ENCODE assay signal across 26 cellular contexts in genomic region chr1:201423655-201424610, GRCh38. TPM values are rescaled to one million over a fixed set of nuclear protein-coding genes. Genes with fewer than 3 reads are reported as not detected.
"Had no signal": no experiment of that assay in that cellular context is flagged by ENCODE, and none has a peak within 500 bp of the region (broad histone marks: within the 10 kb centered on the region; RNA-seq: fewer than 3 reads in every experiment).

No MANE protein-coding gene starts in this region.

- H3K9me3 ChIP-seq: esophagus squamous epithelium, pancreas, transverse colon, vagina had no signal

- H3K27ac Mint-ChIP-seq: activated B cell treated with CpG ODN at 0.5 μM for 24 hours; activated CD8-positive, alpha-beta T cell treated with anti-CD3 and anti-CD28 coated beads for 36 hours; activated naive CD8-positive, alpha-beta T cell; activated T-cell treated with anti-CD3 and anti-CD28 coated beads, Interleukin-2, amount 50 U/mL, for 72 hours; brain; T-helper 17 cell had no signal

- H3K27ac ChIP-seq: esophagus squamous epithelium, pancreas, transverse colon, vagina had no signal

- H3K9me3 Mint-ChIP-seq: activated B cell treated with CpG ODN at 0.5 μM for 24 hours; activated CD8-positive, alpha-beta T cell treated with anti-CD3 and anti-CD28 coated beads for 36 hours; activated T-cell treated with anti-CD3 and anti-CD28 coated beads, Interleukin-2, amount 50 U/mL, for 72 hours had no signal

- H3K4me3 ChIP-seq: esophagus squamous epithelium, pancreas, transverse colon, vagina had no signal

- H3K4me3 Mint-ChIP-seq: activated B cell treated with CpG ODN at 0.5 μM for 24 hours; activated CD8-positive, alpha-beta T cell treated with anti-CD3 and anti-CD28 coated beads for 36 hours; activated naive CD8-positive, alpha-beta T cell; activated T-cell treated with anti-CD3 and anti-CD28 coated beads, Interleukin-2, amount 50 U/mL, for 72 hours; brain; T-helper 17 cell had no signal

- H3K4me1 ChIP-seq: pancreas, transverse colon, vagina had no signal

- ATAC-seq: activated CD8-positive, alpha-beta T cell treated with anti-CD3 and anti-CD28 coated beads for 36 hours; activated T-cell treated with anti-CD3 and anti-CD28 coated beads, Interleukin-2, amount 50 U/mL, for 72 hours; pancreas; T-helper 17 cell had no signal

- H3K36me3 ChIP-seq: esophagus squamous epithelium, pancreas, transverse colon, vagina had no signal

- DNase-seq: activated B cell treated with CpG ODN at 0.5 μM for 24 hours; activated CD4-positive, alpha-beta T cell treated with anti-CD3 and anti-CD28 coated beads for 48 hours; activated CD8-positive, alpha-beta memory T cell treated with anti-CD3 and anti-CD28 coated beads, Interleukin-2, amount 50 U/mL, for 48 hours; activated CD8-positive, alpha-beta T cell treated with anti-CD3 and anti-CD28 coated beads for 36 hours; activated gamma-delta T cell treated with Interleukin-2 at 50 U/mL for 16 hours; activated T-cell treated with anti-CD3 and anti-CD28 coated beads, Interleukin-2, amount 50 U/mL, for 72 hours; amniotic stem cell; effector CD8-positive, alpha-beta T cell; esophagus squamous epithelium; hypothalamus; pancreas; stimulated activated CD4-positive, alpha-beta T cell treated with anti-CD3 and anti-CD28 coated beads, Interleukin-15, amount 100 ng/mL, for 24 hours; stimulated activated CD4-positive, alpha-beta T cell treated with anti-CD3 and anti-CD28 coated beads, Interleukin-4, amount 100 ng/mL, for 4 hours; stimulated activated CD8-positive, alpha-beta memory T cell treated with anti-CD3 and anti-CD28 coated beads, Interleukin-4, amount 100 ng/mL, for 48 hours; stimulated activated naive CD4-positive, alpha-beta T cell treated with Interleukin-2 at 50 U/mL for 16 hours; substantia nigra; T-helper 17 cell; transverse colon had no signal

- H3K27me3 ChIP-seq: esophagus squamous epithelium, pancreas, transverse colon, vagina had no signal

- H3K4me1 Mint-ChIP-seq: activated B cell treated with CpG ODN at 0.5 μM for 24 hours had no signal

- H3K27me3 Mint-ChIP-seq: activated CD8-positive, alpha-beta T cell treated with anti-CD3 and anti-CD28 coated beads for 36 hours had no signal

- H3K36me3 Mint-ChIP-seq: activated naive CD8-positive, alpha-beta T cell; brain had no signal

- FAIRE-seq: endothelial cell of umbilical vein, pancreas had no signal

RNA-seq across cellular contexts. Expression of gene TNNI1, which starts 2.4 kb away (rescaled TPM):
- total RNA-seq: activated B cell treated with CpG ODN at 0.5 μM for 24 hours; activated CD8-positive, alpha-beta T cell treated with anti-CD3 and anti-CD28 coated beads for 36 hours; activated T-cell treated with anti-CD3 and anti-CD28 coated beads, Interleukin-2, amount 50 U/mL, for 72 hours; endothelial cell of umbilical vein; esophagus squamous epithelium; lower leg skin; pancreas; renal cortical epithelial cell; T-helper 17 cell; vagina had no signal
- polyA plus RNA-seq: endothelial cell of umbilical vein had no signal

RNA-seq across cellular contexts. Expression of gene LAD1, which starts 24.8 kb away (rescaled TPM):
- total RNA-seq: activated B cell treated with CpG ODN at 0.5 μM for 24 hours; activated CD8-positive, alpha-beta T cell treated with anti-CD3 and anti-CD28 coated beads for 36 hours; activated T-cell treated with anti-CD3 and anti-CD28 coated beads, Interleukin-2, amount 50 U/mL, for 72 hours; endothelial cell of umbilical vein; fibroblast of villous mesenchyme; T-helper 17 cell had no signal
- polyA plus RNA-seq: endothelial cell of umbilical vein, neural cell had no signal

RNA-seq across cellular contexts. Expression of gene TNNT2, which starts 46.5 kb away (rescaled TPM):
- total RNA-seq: activated B cell treated with CpG ODN at 0.5 μM for 24 hours; activated CD8-positive, alpha-beta T cell treated with anti-CD3 and anti-CD28 coated beads for 36 hours; activated T-cell treated with anti-CD3 and anti-CD28 coated beads, Interleukin-2, amount 50 U/mL, for 72 hours; endothelial cell of umbilical vein; T-helper 17 cell had no signal
- polyA plus RNA-seq: endothelial cell of umbilical vein, neural cell had no signal
